Comparison of ENCODE assay signal across 11 cellular contexts in genomic region chr18:76519156-76519549, GRCh38. TPM values are rescaled to one million over a fixed set of nuclear protein-coding genes. Genes with fewer than 3 reads are reported as not detected.
DNase-seq lines count a peak whose midpoint lies in the region; FAIRE-seq and TF ChIP-seq lines count a peak whose summit lies in the region.
"Had no signal": no experiment of that assay in that cellular context is flagged by ENCODE, and none has a peak within 500 bp of the region (broad histone marks: within the 10 kb centered on the region; RNA-seq: fewer than 3 reads in every experiment).

No MANE protein-coding gene starts in this region.

- H3F3A ChIP-seq in GM23248 (ENCODE audit: insufficient read depth) = 0 out of 2 replicates have a peak, but pooled peaks cover 4% of the 10 kb centered on the region

- POLR2A ChIA-PET in OCI-LY7 (lab: Charles Lee) = no interaction called here

- CTCF ChIA-PET in OCI-LY7 (lab: Charles Lee; ENCODE audit: unreplicated experiment) = no interaction called here

- H3K27ac ChIP-seq in GM23248 (peak overlapping the region; percentile 58), OCI-LY7 (ENCODE audit: low read depth, low read length, poor library complexity, severe bottlenecking) (no peak overlapping the region), prostate gland (peak overlapping the region; percentile 47 to 60)
- H3K27ac ChIP-seq: KMS-11 had no signal

- no peaks in the 10 kb centered on the region for H3K9me2 ChIP-seq in GM23248 (ENCODE audit: insufficient read depth)
- no peaks in the 10 kb centered on the region for H3K9me2 ChIP-seq in OCI-LY7 (ENCODE audit: insufficient read depth, low read length)

- H3K79me2 ChIP-seq in GM23248 (ENCODE audit: insufficient read depth) (no peaks in the 10 kb centered on the region), OCI-LY7 (ENCODE audit: insufficient read depth, low read depth, low read length) (no peaks in the 10 kb centered on the region)

- H4K20me1 ChIP-seq in GM23248 (ENCODE audit: insufficient read depth) (no peaks in the 10 kb centered on the region), OCI-LY7 (ENCODE audit: insufficient read depth, low read length) (no peaks in the 10 kb centered on the region)

- H3K4me1 Mint-ChIP-seq in glutamatergic neuron (ENCODE audit: low read depth, unreplicated experiment) = peaks cover 28% of the 10 kb centered on the region

- H2AFZ ChIP-seq in GM23248 = peak overlapping the region; percentile 98
- H2AFZ ChIP-seq in OCI-LY7 (ENCODE audit: low read length) = peak overlapping the region; percentile 64; the same call in 1 of the 2 replicates

- intact Hi-C loops in OCI-LY7 (cut with micrococcal nuclease; ENCODE audit: unreplicated experiment) = no loop called here
- intact Hi-C loops in prostate gland (cut with DNase I) = loop anchor here (2.0 kb wide), 1 partner anchor 22 kb away; no protein-coding TSS in a partner anchor

- H3K4me2 ChIP-seq in GM23248 (ENCODE audit: unreplicated experiment) (peak overlapping the region; percentile 96), OCI-LY7 (ENCODE audit: low read length) (no peak overlapping the region)
- H3K4me2 ChIP-seq: KMS-11 had no signal

- BruUV-seq in OCI-LY7 (replicated peaks; lab: Mats Ljungman, UMichigan) = no TSS peak

- peak overlapping the region; percentile 92 for H3K4me3 Mint-ChIP-seq in glutamatergic neuron (ENCODE audit: unreplicated experiment)

- H3K27ac Mint-ChIP-seq in glutamatergic neuron (ENCODE audit: unreplicated experiment) = peak overlapping the region; percentile 98

- H3K27me3 Mint-ChIP-seq in glutamatergic neuron (ENCODE audit: unreplicated experiment) = peaks cover 5% of the 10 kb centered on the region

- peaks cover 2% of the 10 kb centered on the region for H3K9me3 Mint-ChIP-seq in glutamatergic neuron (ENCODE audit: unreplicated experiment)

- peak; percentile 62 for DNase-seq in GM23248
- no peak for DNase-seq in OCI-LY7 (ENCODE audit: low spot score)
- DNase-seq in glutamatergic neuron = no peak
- DNase-seq in prostate gland (ENCODE audit: low spot score) = no peak
- DNase-seq in stimulated activated naive CD4-positive, alpha-beta T cell treated with Interleukin-2 at 50 U/mL for 16 hours (lab: John Stamatoyannopoulos, UW) = no peak
- no peak for DNase-seq in urothelium cell line (ENCODE audit: low spot score)
- no peak for DNase-seq in DMS79 (lab: John Stamatoyannopoulos, UW)
- no peak for DNase-seq in SKM-1 treated with dmso at 0.1 percent for 144 hours (lab: John Stamatoyannopoulos, UW; ENCODE audit: unreplicated experiment)
- DNase-seq: DMS79 treated with DMSO at 0.1 percent for 48 hours had no signal

- peak overlapping the region; percentile 79 for H3K9ac ChIP-seq in GM23248
- H3K9ac ChIP-seq: KMS-11 had no signal

- in situ Hi-C loops in GM23248 (cut with MboI) = no loop called here

- H3K27me3 ChIP-seq in GM23248 (replicated peaks; ENCODE audit: insufficient read depth) (no peaks in the 10 kb centered on the region), prostate gland (replicated peaks; ENCODE audit: insufficient read depth) (no peaks in the 10 kb centered on the region)

- H3K4me3 ChIP-seq in GM23248 (peak overlapping the region; percentile 74), OCI-LY7 (ENCODE audit: low read depth, low read length, poor library complexity, severe bottlenecking) (no peak overlapping the region), prostate gland (peak overlapping the region; percentile 9 to 13)
- H3K4me3 ChIP-seq: mucosa of descending colon had no signal

- no peak for TF ChIP-seq CTCF in OCI-LY7 (conservative IDR thresholded peaks at IDR 0.05; ENCODE audit: low read length)
- TF ChIP-seq CTCF in glutamatergic neuron (IDR thresholded peaks at IDR 0.05; ENCODE audit: partially characterized antibody, unreplicated experiment) = no peak
- TF ChIP-seq CTCF in prostate gland (IDR thresholded peaks at IDR 0.05) = no peak

- no peaks in the 10 kb centered on the region for H3K9me3 ChIP-seq in GM23248 (ENCODE audit: low read depth)
- H3K9me3 ChIP-seq in OCI-LY7 (ENCODE audit: low read length) = no peaks in the 10 kb centered on the region
- H3K9me3 ChIP-seq in prostate gland = no peaks in the 10 kb centered on the region
- H3K9me3 ChIP-seq: mucosa of descending colon had no signal

- peaks cover 4% of the 10 kb centered on the region; the same call in 1 of the 2 replicates for H3K4me1 ChIP-seq in GM23248 (ENCODE audit: insufficient read depth)
- H3K4me1 ChIP-seq in OCI-LY7 (ENCODE audit: insufficient read depth, low read length, poor library complexity, severe bottlenecking) = no peaks in the 10 kb centered on the region
- H3K4me1 ChIP-seq in prostate gland (replicated peaks) = no peaks in the 10 kb centered on the region

- no peaks in the 10 kb centered on the region for H3K36me3 Mint-ChIP-seq in glutamatergic neuron (ENCODE audit: unreplicated experiment)

- no peak for TF ChIP-seq POLR2A in prostate gland (IDR thresholded peaks at IDR 0.05)

- WGBS in GM23248 (ENCODE audit: low coverage in 1 of 2, low lambda C conversion rate in 2 of 2, missing lambda C conversion rate in 2 of 2), 2 experiments = 9 to 11% methylated on average over 11 of the region's 11 CpGs
- 58% methylated on average over 11 of the region's 11 CpGs for WGBS in prostate gland

- H3K36me3 ChIP-seq in GM23248 (ENCODE audit: low read depth) = no peaks in the 10 kb centered on the region
- H3K36me3 ChIP-seq in OCI-LY7 (ENCODE audit: insufficient read depth, low read length) = no peaks in the 10 kb centered on the region
- H3K36me3 ChIP-seq in prostate gland = no peaks in the 10 kb centered on the region

- FAIRE-seq in urothelium cell line (lab: Jason Lieb, UNC) = no peak

RNA-seq across cellular contexts. Expression of gene ZNF516, which starts 24.1 kb away (rescaled TPM):
- total RNA-seq in GM23248 (2014; rRNA removed; shearing (Covaris generic)) = 18.0 and 29.4 TPM in 2 replicates
- polyA plus RNA-seq in GM23248 (2016; fragmentation: Nextera tagmentation; extraction: Ambion mirVana) = 16.1 and 17.8 TPM in 2 replicates
- 14.3 and 16.2 TPM in 2 replicates for total RNA-seq in OCI-LY7 (2014; rRNA removed; shearing (Covaris generic))
- 32.3 and 38.2 TPM in 2 replicates for total RNA-seq in OCI-LY7 (2022)
- total RNA-seq in glutamatergic neuron (ENCODE audit: unreplicated experiment) = 192 TPM
- 100 to 1,000 TPM in 1 of 2 donors, 10 to 100 TPM in 1; 25.0 to 158 TPM for total RNA-seq in prostate gland
